In the genomic region with DNA sequence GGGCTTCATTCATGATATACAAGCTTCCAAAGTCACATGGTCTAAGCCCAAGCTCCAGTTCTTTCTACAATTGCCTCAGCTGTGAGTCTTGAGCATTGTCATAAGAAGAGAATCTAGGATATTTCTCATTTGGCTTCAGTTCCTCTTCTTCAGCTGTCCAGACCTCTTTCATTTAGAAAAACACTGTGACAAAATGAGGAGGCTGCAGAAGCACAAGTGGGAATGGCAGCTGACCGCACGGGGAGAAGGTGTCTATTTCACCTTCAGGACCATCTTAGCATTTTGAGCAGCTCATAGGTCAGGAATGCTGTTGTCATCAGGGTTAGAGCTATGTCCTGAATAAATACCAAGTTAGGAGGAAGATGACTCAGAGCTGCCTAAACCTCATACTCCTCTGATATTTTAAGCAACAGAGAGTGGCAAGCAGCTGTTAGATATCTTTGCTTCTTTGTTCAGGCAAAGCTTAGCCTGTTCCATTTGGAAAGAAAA, we compare ENCODE assay signal across 9 cellular contexts.
DNase-seq lines count a peak whose midpoint lies in the region; ATAC-seq and TF ChIP-seq lines count a peak whose summit lies in the region.
"Had no signal": no experiment of that assay in that cellular context is flagged by ENCODE, and none has a peak within 500 bp of the region (broad histone marks: within the 10 kb centered on the region; RNA-seq: fewer than 3 reads in every experiment).

No MANE protein-coding gene starts in this region.

- H3K9ac ChIP-seq in endodermal cell (ENCODE audit: extremely low read depth, low read length, poor library complexity, severe bottlenecking): peak overlapping the region; percentile 17

- no peak overlapping the region for H3K27ac Mint-ChIP-seq in endodermal cell
- H3K27ac Mint-ChIP-seq: naive B cell had no signal

- H3K4me3 ChIP-seq in AG10803 (ENCODE audit: low read length): no peak overlapping the region
- no peak overlapping the region for H3K4me3 ChIP-seq in RWPE2 (ENCODE audit: severe bottlenecking)
- no peak overlapping the region for H3K4me3 ChIP-seq in endodermal cell (ENCODE audit: low read length)

- 58 to 79% methylated on average over 2 of the region's 2 CpGs for WGBS in endodermal cell (ENCODE audit: insufficient coverage in 1 of 2, insufficient read length in 1 of 2), 2 experiments

- no peaks in the 10 kb centered on the region for H3K27me3 ChIP-seq in RWPE2 (ENCODE audit: insufficient read depth, poor library complexity, severe bottlenecking)
- H3K27me3 ChIP-seq in endodermal cell (ENCODE audit: control insufficient read depth, insufficient read depth, low read length, poor library complexity, severe bottlenecking): peaks cover 15% of the 10 kb centered on the region

- H3K4me1 ChIP-seq in RWPE2 (ENCODE audit: insufficient read depth, poor library complexity, severe bottlenecking) (peaks cover 27% of the 10 kb centered on the region), endodermal cell (ENCODE audit: control insufficient read depth, insufficient read depth, low read length) (no peaks in the 10 kb centered on the region)

- no peaks in the 10 kb centered on the region for H3K36me3 Mint-ChIP-seq in endodermal cell (ENCODE audit: low read depth)
- H3K36me3 Mint-ChIP-seq: naive B cell had no signal

- peak; percentile 88 for ATAC-seq in HG03139 (IDR thresholded peaks at IDR 0.05; ENCODE audit: unreplicated experiment)
- ATAC-seq in RWPE2 (ENCODE audit: low read depth): peak; percentile 99

- no peaks in the 10 kb centered on the region for H3K9me3 Mint-ChIP-seq in endodermal cell
- H3K9me3 Mint-ChIP-seq: naive B cell had no signal

- H3K27ac ChIP-seq in RWPE2 (ENCODE audit: poor library complexity, severe bottlenecking) (peak overlapping the region; percentile 63), endodermal cell (ENCODE audit: low read depth, low read length) (no peak overlapping the region)

- no peak overlapping the region for H3K4me3 Mint-ChIP-seq in endodermal cell
- H3K4me3 Mint-ChIP-seq: naive B cell had no signal

- peak; percentile 99 for DNase-seq in AG10803 (ENCODE audit: low read depth)
- peak; percentile 3 for DNase-seq in GM19238 (ENCODE audit: insufficient read length, low spot score)
- peak; percentile 64 for DNase-seq in RWPE2 (ENCODE audit: low spot score)
- peak; percentile 56 for DNase-seq in endodermal cell
- DNase-seq in mucosa of gallbladder (ENCODE audit: low spot score): peak; percentile 29
- DNase-seq in stimulated activated CD4-positive, alpha-beta T cell treated with anti-CD3 and anti-CD28 coated beads, Interleukin-4, amount 100 ng/mL, for 4 hours: no peak
- no peak for DNase-seq in effector CD4-positive, alpha-beta T cell
- DNase-seq: naive B cell had no signal

- H3K4me1 Mint-ChIP-seq in endodermal cell: peaks cover 16% of the 10 kb centered on the region
- H3K4me1 Mint-ChIP-seq: naive B cell had no signal

- peaks cover 27% of the 10 kb centered on the region for H3K27me3 Mint-ChIP-seq in endodermal cell (ENCODE audit: insufficient read depth)

- no peaks in the 10 kb centered on the region for H3K36me3 ChIP-seq in RWPE2 (ENCODE audit: low read depth)
- no peaks in the 10 kb centered on the region for H3K36me3 ChIP-seq in endodermal cell (ENCODE audit: control insufficient read depth, insufficient read depth, low read length)

- no peak for TF ChIP-seq CTCF in AG10803 (conservative IDR thresholded peaks at IDR 0.05; ENCODE audit: low read length)
- no peak for TF ChIP-seq CTCF in RWPE2 (IDR thresholded peaks at IDR 0.05; ENCODE audit: poor library complexity, severe bottlenecking)
- TF ChIP-seq CTCF in endodermal cell (conservative IDR thresholded peaks at IDR 0.05): no peak

- H3K9me3 ChIP-seq in RWPE2 (ENCODE audit: severe bottlenecking) (no peaks in the 10 kb centered on the region), endodermal cell (ENCODE audit: control insufficient read depth, low read length) (no peaks in the 10 kb centered on the region)

Comparison
In these comparisons a context has a peak if more than half of its experiments do, and no peak if none do; other contexts are left out.
1. DNase-seq: peak in AG10803 (single experiment), GM19238 (single experiment), RWPE2 (single experiment), endodermal cell (single experiment) and mucosa of gallbladder (single experiment); none in stimulated activated CD4-positive, alpha-beta T cell treated with anti-CD3 and anti-CD28 coated beads, Interleukin-4, amount 100 ng/mL, for 4 hours (0 of 2) and effector CD4-positive, alpha-beta T cell (single experiment).